ENCODE assay signal across 21 cellular contexts in the genomic region with DNA sequence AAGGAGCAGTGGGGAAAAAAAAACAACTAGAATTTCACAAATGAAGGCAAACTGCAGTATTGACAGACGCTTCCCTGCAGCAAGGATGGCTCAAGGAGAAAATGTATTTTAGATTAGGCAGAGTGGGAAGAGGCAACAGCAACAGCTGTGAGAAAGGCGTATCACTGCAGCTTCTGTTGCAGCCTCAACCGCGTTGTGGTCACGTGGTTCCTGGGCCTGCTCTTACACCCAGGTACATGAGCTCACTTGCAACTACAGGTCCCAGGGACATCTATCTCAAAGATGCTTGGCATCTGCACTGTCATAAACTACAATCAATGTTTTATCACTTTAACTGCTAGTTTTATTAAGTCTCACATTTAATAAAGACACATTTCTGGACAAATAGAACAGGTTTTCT. TPM values are rescaled to one million over a fixed set of nuclear protein-coding genes. Genes with fewer than 3 reads are reported as not detected.
A peak's percentile ranks its signal among the peaks of the same experiment; 100 is the strongest.
DNase-seq lines count a peak whose midpoint lies in the region; ATAC-seq and TF ChIP-seq lines count a peak whose summit lies in the region.
"Had no signal": no experiment of that assay in that cellular context is flagged by ENCODE, and none has a peak within 500 bp of the region (broad histone marks: within the 10 kb centered on the region; RNA-seq: fewer than 3 reads in every experiment).

No MANE protein-coding gene starts in this region.

- no peaks in the 10 kb centered on the region for H3K4me1 ChIP-seq in foreskin keratinocyte
- H3K4me1 ChIP-seq in BE2C, result no peaks in the 10 kb centered on the region
- H3K4me1 ChIP-seq: transverse colon had no signal

- H3K27me3 ChIP-seq in foreskin keratinocyte (peaks cover 5% of the 10 kb centered on the region), BE2C (no peaks in the 10 kb centered on the region)
- H3K27me3 ChIP-seq: transverse colon had no signal

- no peak overlapping the region for H3K4me3 ChIP-seq in BE2C (ENCODE audit: low read depth, low read length)
- H3K4me3 ChIP-seq: transverse colon had no signal

- H3K36me3 ChIP-seq in BE2C, result no peaks in the 10 kb centered on the region
- H3K36me3 ChIP-seq: transverse colon had no signal

- ATAC-seq in foreskin keratinocyte, result peak; percentile 34
- ATAC-seq: left colon, T-cell had no signal

- H3K27ac ChIP-seq in foreskin keratinocyte, result no peak overlapping the region
- H3K27ac ChIP-seq: transverse colon had no signal

- TF ChIP-seq CTCF in foreskin keratinocyte (conservative IDR thresholded peaks at IDR 0.05), result no peak
- no peak for TF ChIP-seq CTCF in BE2C (IDR thresholded peaks at IDR 0.05; ENCODE audit: low read depth, low read length)

- no peaks in the 10 kb centered on the region for H3K9me3 ChIP-seq in BE2C
- H3K9me3 ChIP-seq: transverse colon had no signal

- DNase-seq in DMS53 (lab: John Stamatoyannopoulos, UW) (peak; percentile 15), DMS53 treated with DMSO at 0.1 percent for 48 hours (lab: John Stamatoyannopoulos, UW; ENCODE audit: unreplicated experiment) (no peak), Ammon's horn (ENCODE audit: low spot score) (peak; percentile 35), RPMI8226 (peak; percentile 5), foreskin keratinocyte (peak; percentile 20 to 40), HuH-7.5 (ENCODE audit: low spot score) (no peak), SHP77 treated with DMSO at 0.1 percent for 48 hours (lab: John Stamatoyannopoulos, UW) (no peak), BE2C (no peak)
- DNase-seq: AML-193, aorta, caudate nucleus, dermis blood vessel endothelial cell, EL, left colon, mesenchymal stem cell, naive B cell, NCI-H2029, OCI-M1, Right ventricle myocardium superior, T-cell, transverse colon had no signal

RNA-seq across cellular contexts. Expression of a gene that starts 36.0 kb away (rescaled TPM):
- total RNA-seq in foreskin keratinocyte, result 20.3 and 25.6 TPM in 2 replicates
- 15.2 and 18.1 TPM in 2 replicates for polyA plus RNA-seq in foreskin keratinocyte
- polyA plus RNA-seq in BE2C (2012; ENCODE audit: insufficient read depth, insufficient read length, low read depth), result 35.8 TPM

Comparison
In these comparisons a context has a peak if more than half of its experiments do, and no peak if none do; other contexts are left out.
1. DNase-seq: peak in DMS53 (single experiment), Ammon's horn (single experiment), RPMI8226 (single experiment) and foreskin keratinocyte (2 of 2); none in DMS53 treated with DMSO at 0.1 percent for 48 hours (single experiment), HuH-7.5 (single experiment), SHP77 treated with DMSO at 0.1 percent for 48 hours (single experiment) and BE2C (single experiment).